ENCODE assay signal across 26 cellular contexts in genomic region chr9:92407818-92408217, GRCh38. TPM values are rescaled to one million over a fixed set of nuclear protein-coding genes. Genes with fewer than 3 reads are reported as not detected.
"Had no signal": no experiment of that assay in that cellular context is flagged by ENCODE, and none has a peak within 500 bp of the region (broad histone marks: within the 10 kb centered on the region; RNA-seq: fewer than 3 reads in every experiment).

No MANE protein-coding gene starts in this region.

- H3K27me3 ChIP-seq: brain microvascular endothelial cell, cardiac muscle cell had no signal

- ATAC-seq: activated naive CD4-positive, alpha-beta T cell treated with anti-CD3 and anti-CD28 coated beads, Interleukin-2, amount 50 U/mL, for 72 hours; activated T-cell treated with anti-CD3 and anti-CD28 coated beads, Interleukin-2, amount 50 U/mL, for 4 hours; WTC11 had no signal

- DNase-seq: activated CD4-positive, alpha-beta memory T cell treated with anti-CD3 and anti-CD28 coated beads for 36 hours; activated CD4-positive, alpha-beta T cell treated with anti-CD3 and anti-CD28 coated beads, Interleukin-2, amount 10 ng/mL, durations not matched to agents 7 days and 5 days; activated CD4-positive, CD25-positive, alpha-beta regulatory T cell treated with anti-CD3 and anti-CD28 coated beads, Interleukin-2, amount 50 U/mL, for 72 hours; activated CD8-positive, alpha-beta memory T cell treated with anti-CD3 and anti-CD28 coated beads for 24 hours; activated effector memory CD4-positive, alpha-beta T cell treated with anti-CD3 and anti-CD28 coated beads, Interleukin-2, amount 50 U/mL, for 16 hours; activated naive CD4-positive, alpha-beta T cell treated with Interleukin-2 at 50 U/mL for 16 hours; activated T-cell treated with anti-CD3 and anti-CD28 coated beads, Interleukin-2, amount 50 U/mL, for 4 hours; amygdala; brain microvascular endothelial cell; Karpas-422; NCI-H1048; NCI-H1930; NCI-H2171 treated with DMSO at 0.1 percent for 48 hours; NCI-H226; NCI-H510A; NCI-H526 treated with DMSO at 0.1 percent for 48 hours; NCI-H82; SIG-M5; SW 1271 had no signal

- H3K4me3 ChIP-seq: cardiac muscle cell, SK-N-MC had no signal

- H3K27ac ChIP-seq: brain microvascular endothelial cell, cardiac muscle cell, SK-N-MC had no signal

- H3K36me3 ChIP-seq: brain microvascular endothelial cell, cardiac muscle cell had no signal

RNA-seq across cellular contexts. Expression of gene OGN, which starts 3.4 kb away (rescaled TPM):
- total RNA-seq: activated CD4-positive, alpha-beta memory T cell treated with anti-CD3 and anti-CD28 coated beads for 36 hours; activated naive CD4-positive, alpha-beta T cell treated with anti-CD3 and anti-CD28 coated beads, Interleukin-2, amount 50 U/mL, for 72 hours; activated T-cell treated with anti-CD3 and anti-CD28 coated beads, Interleukin-2, amount 50 U/mL, for 4 hours; cardiac muscle cell; OCI-LY7; RPMI7951; WTC11 had no signal

RNA-seq across cellular contexts. Expression of gene OMD, which starts 16.5 kb away (rescaled TPM):
- total RNA-seq: activated CD4-positive, alpha-beta memory T cell treated with anti-CD3 and anti-CD28 coated beads for 36 hours; activated CD4-positive, alpha-beta T cell treated with anti-CD3 and anti-CD28 coated beads, Interleukin-2, amount 10 ng/mL, durations not matched to agents 7 days and 5 days; activated naive CD4-positive, alpha-beta T cell treated with anti-CD3 and anti-CD28 coated beads, Interleukin-2, amount 50 U/mL, for 72 hours; activated T-cell treated with anti-CD3 and anti-CD28 coated beads, Interleukin-2, amount 50 U/mL, for 4 hours; cardiac muscle cell; OCI-LY7; RPMI7951; T-helper 1 cell treated with Interleukin-12 subunit alpha and Interleukin-12 subunit beta and Interleukin-4 antibody, amounts not matched to agents 30 ng/mL and 1 ng/mL, for 36 hours; WTC11 had no signal
- polyA plus RNA-seq: cardiac muscle cell had no signal
